34 cellular contexts compared by ENCODE assay signal in the genomic region with DNA sequence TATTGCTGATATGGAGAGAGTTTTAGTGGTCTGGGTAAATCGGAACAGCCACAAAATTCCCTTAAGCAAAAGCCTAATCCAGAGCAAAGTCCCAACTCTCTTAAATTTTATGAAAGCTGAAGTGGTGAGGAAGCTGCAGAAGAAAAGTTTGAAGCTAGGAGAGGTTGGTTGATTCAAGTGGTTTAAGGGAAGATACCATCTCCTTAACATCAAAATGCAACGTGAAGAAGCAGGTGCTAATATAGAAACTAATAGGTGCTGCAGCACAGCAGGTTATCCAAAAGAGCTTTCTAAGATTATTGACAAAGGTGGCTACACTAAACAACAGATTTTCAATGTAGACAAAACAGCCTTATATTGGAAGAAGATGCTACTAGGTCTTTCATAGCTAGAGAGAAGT. TPM values are rescaled to one million over a fixed set of nuclear protein-coding genes. Genes with fewer than 3 reads are reported as not detected.
"Had no signal": no experiment of that assay in that cellular context is flagged by ENCODE, and none has a peak within 500 bp of the region (broad histone marks: within the 10 kb centered on the region; RNA-seq: fewer than 3 reads in every experiment).

No MANE protein-coding gene starts in this region.

- H3K27ac Mint-ChIP-seq: activated CD4-positive, alpha-beta memory T cell treated with anti-CD3 and anti-CD28 coated beads for 36 hours; activated naive CD4-positive, alpha-beta T cell treated with anti-CD3 and anti-CD28 coated beads for 36 hours; progenitor cell of endocrine pancreas; T-helper 17 cell had no signal

- H3K4me1 Mint-ChIP-seq: T-helper 17 cell had no signal

- H2AFZ ChIP-seq: hepatocyte had no signal

- DNase-seq: activated CD4-positive, alpha-beta memory T cell treated with anti-CD3 and anti-CD28 coated beads for 36 hours; activated CD4-positive, alpha-beta T cell treated with anti-CD3 and anti-CD28 coated beads for 48 hours; activated effector memory CD4-positive, alpha-beta T cell treated with Interleukin-2 at 50 U/mL for 16 hours; activated naive CD4-positive, alpha-beta T cell treated with anti-CD3 and anti-CD28 coated beads for 36 hours; activated T-cell treated with anti-CD3 and anti-CD28 coated beads for 4 hours; colonic mucosa; effector memory CD4-positive, alpha-beta T cell; erythroblast; islet precursor cell; left ventricle myocardium superior; mucosa of descending colon; ovary; stimulated activated CD4-positive, alpha-beta T cell treated with anti-CD3 and anti-CD28 coated beads, Interleukin-12 subunit alpha, Interleukin-12 subunit beta, amount 100 ng/mL, for 4 hours; stimulated activated CD4-positive, alpha-beta T cell treated with anti-CD3 and anti-CD28 coated beads, Interleukin-4, amount 100 ng/mL, for 1 hour; SW 1271; T-helper 17 cell; T1000; WERI-Rb-1 had no signal

- H3K79me2 ChIP-seq: hepatocyte had no signal

- H3K9me3 ChIP-seq: colonic mucosa, mucosa of descending colon, ovary, suprapubic skin had no signal

- H3K27me3 ChIP-seq: colonic mucosa, hepatocyte, ovary, suprapubic skin had no signal

- H3K4me1 ChIP-seq: colonic mucosa, gastroesophageal sphincter, suprapubic skin, tibial nerve had no signal

- ATAC-seq: activated CD4-positive, CD25-positive, alpha-beta regulatory T cell treated with anti-CD3 and anti-CD28 coated beads, Interleukin-2, amount 50 U/mL, for 24 hours; gastroesophageal sphincter; left ventricle myocardium superior; sciatic nerve; T-helper 17 cell had no signal

- H3K4me2 ChIP-seq: hepatocyte had no signal

- H3K4me3 Mint-ChIP-seq: activated CD4-positive, alpha-beta memory T cell treated with anti-CD3 and anti-CD28 coated beads for 36 hours; activated naive CD4-positive, alpha-beta T cell treated with anti-CD3 and anti-CD28 coated beads for 36 hours; T-helper 17 cell had no signal

- H3K36me3 ChIP-seq: colonic mucosa, gastroesophageal sphincter, ovary, suprapubic skin, tibial nerve, WERI-Rb-1 had no signal

- H3K27ac ChIP-seq: colonic mucosa, gastroesophageal sphincter, hepatocyte, ovary, suprapubic skin, tibial nerve, WERI-Rb-1 had no signal

- H3K4me3 ChIP-seq: colonic mucosa, gastroesophageal sphincter, hepatocyte, mucosa of descending colon, ovary, skin epidermis, suprapubic skin, tibial nerve had no signal

RNA-seq across cellular contexts. Expression of a gene that starts 28.3 kb away (rescaled TPM):
- total RNA-seq: fibroblast of lung, fibroblast of villous mesenchyme, lung microvascular endothelial cell, myocyte, renal cortical epithelial cell, urinary bladder had no signal

RNA-seq across cellular contexts. Expression of a gene that starts 42.7 kb away (rescaled TPM):
- total RNA-seq: bronchial epithelial cell, dermis microvascular lymphatic vessel endothelial cell, fibroblast of lung, fibroblast of villous mesenchyme, lung microvascular endothelial cell, myocyte, progenitor cell of endocrine pancreas, renal cortical epithelial cell, T-helper 17 cell, urinary bladder had no signal
